17 cellular contexts compared by ENCODE assay signal in genomic region chr15:29377141-29377540, GRCh38.
DNase-seq lines count a peak whose midpoint lies in the region; ATAC-seq and TF ChIP-seq lines count a peak whose summit lies in the region.
"Had no signal": no experiment of that assay in that cellular context is flagged by ENCODE, and none has a peak within 500 bp of the region (broad histone marks: within the 10 kb centered on the region; RNA-seq: fewer than 3 reads in every experiment).

No MANE protein-coding gene starts in this region.

- H4K20me1 ChIP-seq in neural progenitor cell (ENCODE audit: low read depth) = no peaks in the 10 kb centered on the region

- TF ChIP-seq CTCF in neural progenitor cell (IDR thresholded peaks at IDR 0.05) (no peak), breast epithelium (IDR thresholded peaks at IDR 0.05) (no peak)

- peak overlapping the region; percentile 89 for H2AFZ ChIP-seq in neural progenitor cell (replicated peaks)

- H3F3A ChIP-seq in neural progenitor cell (ENCODE audit: low read depth) = no peaks in the 10 kb centered on the region

- H3K4me2 ChIP-seq in neural progenitor cell = no peak overlapping the region

- peaks cover 22% of the 10 kb centered on the region for H3K4me1 ChIP-seq in neural progenitor cell
- no peaks in the 10 kb centered on the region for H3K4me1 ChIP-seq in breast epithelium

- H3K27ac ChIP-seq in neural progenitor cell (no peak overlapping the region), breast epithelium (no peak overlapping the region)
- H3K27ac ChIP-seq: C4-2B had no signal

- H3K27me3 Mint-ChIP-seq in neural progenitor cell (ENCODE audit: insufficient read depth, low read depth) = no peaks in the 10 kb centered on the region

- no peak for ATAC-seq in HG03520 (IDR thresholded peaks at IDR 0.05; ENCODE audit: unreplicated experiment)

- no peaks in the 10 kb centered on the region for H3K36me3 ChIP-seq in neural progenitor cell
- no peaks in the 10 kb centered on the region for H3K36me3 ChIP-seq in breast epithelium

- no peaks in the 10 kb centered on the region for H3K9me3 ChIP-seq in neural progenitor cell (ENCODE audit: low read depth)
- H3K9me3 ChIP-seq in breast epithelium = no peaks in the 10 kb centered on the region

- H3K4me1 Mint-ChIP-seq in neural progenitor cell = peaks cover 32% of the 10 kb centered on the region

- H3K27ac Mint-ChIP-seq in neural progenitor cell = no peak overlapping the region

- intact Hi-C loops in breast epithelium (cut with DNase I; ENCODE audit: low total_unique reads) = no loop called here

- TF ChIP-seq POLR2A in breast epithelium (IDR thresholded peaks at IDR 0.05) = no peak

- H3K4me3 ChIP-seq in neural progenitor cell (no peak overlapping the region), breast epithelium (no peak overlapping the region)

- no peak overlapping the region for H3K9ac ChIP-seq in neural progenitor cell

- no peaks in the 10 kb centered on the region for H3K36me3 Mint-ChIP-seq in neural progenitor cell

- H3K27me3 ChIP-seq in neural progenitor cell (no peaks in the 10 kb centered on the region), breast epithelium (no peaks in the 10 kb centered on the region)

- no peak overlapping the region for H3K4me3 Mint-ChIP-seq in neural progenitor cell

- H3K9me3 Mint-ChIP-seq in neural progenitor cell = no peaks in the 10 kb centered on the region

- DNase-seq in DMS79 (lab: John Stamatoyannopoulos, UW) (peak; percentile 1), H4 (ENCODE audit: low spot score) (peak; percentile 70), astrocyte of the hippocampus (ENCODE audit: low read depth, low spot score) (peak; percentile 5), neural progenitor cell (ENCODE audit: low spot score) (no peak), breast epithelium (ENCODE audit: low spot score in 2 of 2) (no peak)
- DNase-seq in activated CD4-positive, CD25-positive, alpha-beta regulatory T cell treated with anti-CD3 and anti-CD28 coated beads, Interleukin-2, amount 50 U/mL, for 72 hours = no peak
- DNase-seq: DMS153, GOT3, KG1, NCI-H1092, NCI-H2081 treated with DMSO at 0.1 percent for 48 hours, NCI-H2227 treated with DMSO at 0.1 percent for 48 hours, NCI-H526 treated with DMSO at 0.1 percent for 48 hours, OCI-M1, SHP77 treated with DMSO at 0.1 percent for 48 hours had no signal

- H3K79me2 ChIP-seq in neural progenitor cell (ENCODE audit: low read depth) = no peaks in the 10 kb centered on the region

Comparison
In these comparisons a context has a peak if more than half of its experiments do, and no peak if none do; other contexts are left out.
1. DNase-seq: peak in DMS79 (single experiment), H4 (single experiment) and astrocyte of the hippocampus (single experiment); none in neural progenitor cell (single experiment), breast epithelium (0 of 2) and activated CD4-positive, CD25-positive, alpha-beta regulatory T cell treated with anti-CD3 and anti-CD28 coated beads, Interleukin-2, amount 50 U/mL, for 72 hours (single experiment).